In the genomic region with DNA sequence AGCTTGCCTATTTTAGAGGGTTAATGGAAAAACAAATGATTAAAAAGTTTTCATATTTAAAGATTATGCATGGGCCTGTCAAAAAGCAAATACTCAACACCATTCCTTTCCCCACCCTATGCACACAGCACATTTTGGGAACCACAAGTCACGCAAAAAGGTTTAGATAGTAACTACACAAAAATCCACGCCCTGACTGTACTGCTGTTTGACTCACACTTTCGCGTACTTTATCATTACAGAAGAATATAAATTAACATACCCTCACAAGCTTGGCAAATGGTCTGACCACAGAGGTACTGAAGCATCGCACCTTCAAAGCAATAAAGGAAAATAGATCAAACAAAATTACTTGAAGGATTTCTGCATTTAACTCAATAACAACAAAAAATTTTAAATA, we compare ENCODE assay signal across 10 cellular contexts. TPM values are rescaled to one million over a fixed set of nuclear protein-coding genes. Genes with fewer than 3 reads are reported as not detected.
DNase-seq lines count a peak whose midpoint lies in the region; ATAC-seq and TF ChIP-seq lines count a peak whose summit lies in the region.
"Had no signal": no experiment of that assay in that cellular context is flagged by ENCODE, and none has a peak within 500 bp of the region (broad histone marks: within the 10 kb centered on the region; RNA-seq: fewer than 3 reads in every experiment).

No MANE protein-coding gene starts in this region.

- H3K27ac Mint-ChIP-seq in HFFc6 (no peak overlapping the region), naive B cell (peak overlapping the region in 4 of 6 donors; percentile 3 to 99 (median 98))

- DNase-seq in HFFc6 (no peak), adipocyte (ENCODE audit: low read depth) (no peak), naive B cell (no peak), iPS-NIHi7 (ENCODE audit: extremely low spot score) (no peak), GM10266 (ENCODE audit: extremely low spot score) (no peak), NCI-H82 treated with DMSO at 0.1 percent for 48 hours (lab: John Stamatoyannopoulos, UW; ENCODE audit: unreplicated experiment) (no peak)
- DNase-seq: GDM1, NCI-H2081 treated with DMSO at 0.1 percent for 48 hours had no signal

- peak overlapping the region; percentile 79 to 98 (median 92); a peak in 18 of 20 replicates for H3K4me3 ChIP-seq in BLaER1 treated with 17β-estradiol and CSF1 and Interleukin-3, amounts not matched to agents 10 nM and 100 nM
- H3K4me3 ChIP-seq in adipocyte (ENCODE audit: low read length): peak overlapping the region; percentile 100

- H3K4me1 ChIP-seq in BLaER1 treated with 17β-estradiol and CSF1 and Interleukin-3, amounts not matched to agents 10 nM and 100 nM: peaks cover 15 to 30% (median 20%) of the 10 kb centered on the region in 10 experiments
- H3K4me1 ChIP-seq in adipocyte (ENCODE audit: control insufficient read depth, insufficient read depth, low read length): peaks cover 16% of the 10 kb centered on the region

- peak overlapping the region; percentile 72 to 95 (median 87); a peak in 21 of 22 replicates for H3K4me2 ChIP-seq in BLaER1 treated with 17β-estradiol and CSF1 and Interleukin-3, amounts not matched to agents 10 nM and 100 nM

- H3K9ac ChIP-seq in BLaER1 treated with 17β-estradiol and CSF1 and Interleukin-3, amounts not matched to agents 10 nM and 100 nM: peak overlapping the region in 8 of 11 experiments; percentile 88 to 95 (median 94); a peak in 13 of 22 replicates
- H3K9ac ChIP-seq in adipocyte (ENCODE audit: low read length): peak overlapping the region; percentile 99

- ATAC-seq in naive B cell (ENCODE audit: low read depth in 2 of 2) (no peak), HG02870 (IDR thresholded peaks at IDR 0.05; ENCODE audit: unreplicated experiment) (no peak)

- H3K27me3 Mint-ChIP-seq in HFFc6 (ENCODE audit: insufficient read depth) (no peaks in the 10 kb centered on the region), naive B cell (no peaks in the 10 kb centered on the region)

- H3K36me3 ChIP-seq in BLaER1 treated with 17β-estradiol and CSF1 and Interleukin-3, amounts not matched to agents 10 nM and 100 nM: peaks cover 48 to 52% (median 50%) of the 10 kb centered on the region in 11 experiments
- peaks cover 44% of the 10 kb centered on the region for H3K36me3 ChIP-seq in adipocyte (ENCODE audit: control insufficient read depth, insufficient read depth, low read length, severe bottlenecking)

- H3K9me3 Mint-ChIP-seq in HFFc6 (no peaks in the 10 kb centered on the region), naive B cell (no peaks in the 10 kb centered on the region)

- peaks cover 26% of the 10 kb centered on the region for H3K36me3 Mint-ChIP-seq in HFFc6 (ENCODE audit: low read depth)
- peaks cover 8 to 13% of the 10 kb centered on the region in 2 donors for H3K36me3 Mint-ChIP-seq in naive B cell

- peaks cover 21% of the 10 kb centered on the region for H3K4me1 Mint-ChIP-seq in HFFc6 (ENCODE audit: low read depth)
- H3K4me1 Mint-ChIP-seq in naive B cell: peaks cover 15 to 31% (median 19%) of the 10 kb centered on the region in 3 donors

- H3K4me3 Mint-ChIP-seq in HFFc6 (peak overlapping the region; percentile 99), naive B cell (peak overlapping the region in 6 of 8 donors; percentile 35 to 99 (median 98))

- H3K27me3 ChIP-seq in BLaER1 treated with 17β-estradiol and CSF1 and Interleukin-3, amounts not matched to agents 10 nM and 100 nM: no peaks in the 10 kb centered on the region
- no peaks in the 10 kb centered on the region for H3K27me3 ChIP-seq in adipocyte (replicated peaks; ENCODE audit: control insufficient read depth, insufficient read depth, low read length)

- no peaks in the 10 kb centered on the region for H3K9me3 ChIP-seq in BLaER1 treated with 17β-estradiol and CSF1 and Interleukin-3, amounts not matched to agents 10 nM and 100 nM (replicated peaks in 1 of 11)
- no peaks in the 10 kb centered on the region for H3K9me3 ChIP-seq in adipocyte (ENCODE audit: control insufficient read depth, low read length)

- H3K27ac ChIP-seq in BLaER1 treated with 17β-estradiol and CSF1 and Interleukin-3, amounts not matched to agents 10 nM and 100 nM: no peak overlapping the region; a peak in 1 of 22 replicates

- TF ChIP-seq CTCF in HFFc6 (IDR thresholded peaks at IDR 0.05) (no peak), GM10266 (IDR thresholded peaks at IDR 0.05; ENCODE audit: control insufficient read depth, insufficient read depth, low read depth, missing control alignments) (no peak)

- H4K20me1 ChIP-seq in BLaER1 treated with 17β-estradiol and CSF1 and Interleukin-3, amounts not matched to agents 10 nM and 100 nM: peaks cover 0 to 25% (median 15%) of the 10 kb centered on the region in 11 experiments; a peak in 14 of 22 replicates

RNA-seq across cellular contexts. Expression of gene ATP5PO, which starts 1.4 kb away (rescaled TPM):
- 100 to 1,000 TPM; 175 to 206 (median 192) TPM for total RNA-seq in HFFc6 (2021; fragmentation: NEBNext Ultra II Directional; extraction: Animal tissue kit (Norgen Biotek cat#: 25700))
- polyA plus RNA-seq in naive B cell (ENCODE audit: low read depth in 6 of 6): 100 to 1,000 TPM; 299 to 386 (median 357) TPM
